7 cellular contexts compared by ENCODE assay signal in the genomic region with DNA sequence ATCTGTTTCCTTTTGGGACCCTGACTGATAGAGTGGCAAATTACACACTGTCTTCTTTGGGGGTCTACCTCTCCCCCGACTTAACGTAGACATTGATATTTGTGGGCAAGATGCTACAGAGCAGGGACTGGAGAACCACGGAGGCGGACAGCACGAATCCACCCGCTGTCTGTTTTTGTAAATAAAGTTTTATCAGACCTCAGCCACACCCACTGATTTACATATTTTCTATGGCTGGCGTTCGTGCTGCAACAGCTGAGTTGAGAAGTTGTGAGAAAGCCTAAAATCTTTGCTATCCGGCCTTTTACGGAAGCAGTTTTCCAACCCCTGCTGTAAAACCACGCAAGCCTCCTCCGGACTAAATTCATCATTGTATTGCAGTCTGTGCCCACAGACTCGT.
"Had no signal": no experiment of that assay in that cellular context is flagged by ENCODE, and none has a peak within 500 bp of the region (broad histone marks: within the 10 kb centered on the region; RNA-seq: fewer than 3 reads in every experiment).

No MANE protein-coding gene starts in this region.

- ATAC-seq: HepG2 had no signal

- H3K27ac ChIP-seq: HL-60, KMS-11 had no signal

- H3K9ac ChIP-seq: KMS-11 had no signal

- DNase-seq: IMR-90, KBM-7, KG1 had no signal

- H3K4me2 ChIP-seq: KMS-11 had no signal

- FAIRE-seq: HepG2, HTR-8/SVneo had no signal
